19 cellular contexts compared by ENCODE assay signal in genomic region chr6:111900731-111901130, GRCh38. TPM values are rescaled to one million over a fixed set of nuclear protein-coding genes. Genes with fewer than 3 reads are reported as not detected.
DNase-seq lines count a peak whose midpoint lies in the region; ATAC-seq, FAIRE-seq and TF ChIP-seq lines count a peak whose summit lies in the region.
"Had no signal": no experiment of that assay in that cellular context is flagged by ENCODE, and none has a peak within 500 bp of the region (broad histone marks: within the 10 kb centered on the region; RNA-seq: fewer than 3 reads in every experiment).

No MANE protein-coding gene starts in this region.

- no peak overlapping the region for H3K18ac ChIP-seq in IMR-90 (ENCODE audit: low read depth, low read length)
- no peak overlapping the region for H3K18ac ChIP-seq in H1 (ENCODE audit: extremely low read depth, low read length)

- no peak overlapping the region for H2AK9ac ChIP-seq in IMR-90 (replicated peaks; ENCODE audit: low read depth, low read length, poor library complexity)

- H4K5ac ChIP-seq in IMR-90 (ENCODE audit: low read depth, low read length) (no peak overlapping the region), H1 (ENCODE audit: insufficient read length, low read depth, low read length) (no peak overlapping the region)

- FAIRE-seq in H1 (lab: Jason Lieb, UNC) = no peak
- FAIRE-seq: GM12891, GM18507 had no signal

- H3K23ac ChIP-seq in IMR-90 (ENCODE audit: low read depth, low read length) (no peak overlapping the region), H1 (ENCODE audit: insufficient read length) (no peak overlapping the region)

- H3K4ac ChIP-seq in IMR-90 (ENCODE audit: low read depth, low read length) (no peak overlapping the region), H1 (replicated peaks; ENCODE audit: insufficient read length, low read depth, low read length) (no peak overlapping the region)

- no peak overlapping the region for H4K91ac ChIP-seq in IMR-90 (ENCODE audit: insufficient read depth, low read depth, low read length)
- no peak overlapping the region for H4K91ac ChIP-seq in H1 (replicated peaks; ENCODE audit: insufficient read length, low read length)

- no peak for ATAC-seq in IMR-90 (ENCODE audit: low read depth)
- no peak for ATAC-seq in stimulated activated naive CD8-positive, alpha-beta T cell treated with anti-CD3 and anti-CD28 coated beads, Interleukin-15, Interleukin-2, amounts not matched to agents 100 U/mL and 50 U/mL, for 24 hours

- H2BK120ac ChIP-seq in IMR-90 (ENCODE audit: low read depth, low read length) (no peak overlapping the region), H1 (replicated peaks; ENCODE audit: low read depth, low read length) (no peak overlapping the region)

- H3K4me1 ChIP-seq in IMR-90 (ENCODE audit: control insufficient read depth, insufficient read depth, low read length) (no peaks in the 10 kb centered on the region), H1 (replicated peaks in 1 of 4; ENCODE audit: control insufficient read depth in 3 of 4, insufficient read depth in 4 of 4, low read length in 3 of 4) (no peaks in the 10 kb centered on the region)

- no peaks in the 10 kb centered on the region for H3K36me3 ChIP-seq in IMR-90 (ENCODE audit: control insufficient read depth, insufficient read depth, low read length)
- no peaks in the 10 kb centered on the region for H3K36me3 ChIP-seq in H1 (ENCODE audit: control insufficient read depth in 2 of 4, insufficient read depth in 4 of 4, low read length in 3 of 4)

- H3K79me1 ChIP-seq in IMR-90 (ENCODE audit: low read depth in 1 of 2, low read length in 2 of 2) (no peaks in the 10 kb centered on the region), H1 (ENCODE audit: low read depth, low read length) (no peaks in the 10 kb centered on the region)

- POLR2A ChIA-PET in IMR-90 (lab: Charles Lee; ENCODE audit: unreplicated experiment) (no interaction called here), H1 (lab: Charles Lee; ENCODE audit: partially characterized antibody) (no interaction called here)

- H2AFZ ChIP-seq in IMR-90 (replicated peaks; ENCODE audit: low read length, poor library complexity) (peak overlapping the region; percentile 25), H1 (ENCODE audit: low read length) (peak overlapping the region; percentile 7; the same call in 1 of the 2 replicates)

- H4K20me1 ChIP-seq in IMR-90 (ENCODE audit: insufficient read depth, low read length) (no peaks in the 10 kb centered on the region), H1 (replicated peaks in 1 of 2; ENCODE audit: control insufficient read depth in 1 of 2, insufficient read depth in 2 of 2, low read length in 2 of 2) (no peaks in the 10 kb centered on the region)

- no peak overlapping the region for H2AK5ac ChIP-seq in IMR-90 (ENCODE audit: low read depth, low read length)
- H2AK5ac ChIP-seq in H1 (ENCODE audit: low read depth, low read length) = no peak overlapping the region

- no peaks in the 10 kb centered on the region for H3K23me2 ChIP-seq in H1 (ENCODE audit: low read depth, low read length)

- H3K79me2 ChIP-seq in H1 (ENCODE audit: control insufficient read depth in 1 of 2, insufficient read depth in 2 of 2, low read length in 2 of 2) = no peaks in the 10 kb centered on the region

- no peak overlapping the region for H3K27ac ChIP-seq in IMR-90 (ENCODE audit: insufficient read depth, low read length)
- no peak overlapping the region for H3K27ac ChIP-seq in H1 (ENCODE audit: low read depth, low read length)

- no peak for TF ChIP-seq EP300 in H1 (IDR thresholded peaks at IDR 0.05; ENCODE audit: borderline replicate concordance in 1 of 2, low read depth in 2 of 2, low read length in 2 of 2)

- no peak overlapping the region for H3K4me3 ChIP-seq in IMR-90 (ENCODE audit: insufficient read depth, low read depth, low read length)
- no peak overlapping the region for H3K4me3 ChIP-seq in H1 (ENCODE audit: extremely low read depth in 1 of 4, insufficient read depth in 2 of 4, low read depth in 3 of 4, low read length in 4 of 4)

- H3K4me2 ChIP-seq in IMR-90 (ENCODE audit: low read depth, low read length) (no peak overlapping the region), H1 (ENCODE audit: insufficient read depth in 1 of 2, low read depth in 2 of 2, low read length in 2 of 2) (no peak overlapping the region)

- H3K14ac ChIP-seq in IMR-90 (replicated peaks; ENCODE audit: low read depth, low read length) (no peak overlapping the region), H1 (ENCODE audit: insufficient read length) (no peak overlapping the region)

- H3K9me1 ChIP-seq in IMR-90 (ENCODE audit: insufficient read depth, low read length) = no peaks in the 10 kb centered on the region

- H3K27me3 ChIP-seq in IMR-90 (ENCODE audit: control insufficient read depth, insufficient read depth, low read length) (peaks cover 2% of the 10 kb centered on the region), H1 (replicated peaks in 1 of 4; ENCODE audit: control insufficient read depth in 3 of 4, extremely low read depth in 1 of 4, insufficient read depth in 3 of 4, low read length in 3 of 4) (no peaks in the 10 kb centered on the region)

- H2BK15ac ChIP-seq in IMR-90 (ENCODE audit: low read depth, low read length) (no peak overlapping the region), H1 (ENCODE audit: low read length) (no peak overlapping the region)

- H4K8ac ChIP-seq in IMR-90 (ENCODE audit: low read depth in 2 of 2, low read length in 2 of 2) = no peak overlapping the region
- H4K8ac ChIP-seq in H1 (ENCODE audit: extremely low read depth, insufficient read depth, low read length) = no peak overlapping the region

- DNase-seq in IMR-90 = no peak
- peak; percentile 21 for DNase-seq in NCI-H146 treated with DMSO at 0.1 percent for 48 hours (lab: John Stamatoyannopoulos, UW; ENCODE audit: unreplicated experiment)
- DNase-seq in H1 (ENCODE audit: low read depth in 1 of 2, low spot score in 2 of 2) = no peak
- no peak for DNase-seq in activated CD4-positive, alpha-beta T cell treated with anti-CD3 and anti-CD28 coated beads, Interleukin-2, amount 50 U/mL, for 1 hour
- DNase-seq in stimulated activated naive CD8-positive, alpha-beta T cell treated with anti-CD3 and anti-CD28 coated beads, Interleukin-15, Interleukin-2, amounts not matched to agents 100 U/mL and 50 U/mL, for 24 hours = no peak
- no peak for DNase-seq in hypothalamus (lab: John Stamatoyannopoulos, UW)
- DNase-seq: C1 segment of cervical spinal cord; Calu3; CD4-positive, alpha-beta memory T cell; COR-L47; DMS53; DMS79 treated with DMSO at 0.1 percent for 48 hours; GF-D8; GOT3; H7; HCEC 1CT had no signal

- no peak overlapping the region for H2BK12ac ChIP-seq in H1 (ENCODE audit: low read depth, low read length)

- no peak for TF ChIP-seq CTCF in IMR-90 (conservative IDR thresholded peaks at IDR 0.05; ENCODE audit: low read depth, low read length)
- no peak for TF ChIP-seq CTCF in H1 (IDR thresholded peaks at IDR 0.05; ENCODE audit: control extremely low read depth in 1 of 3, insufficient read depth in 1 of 3, low read depth in 1 of 3, low read length in 3 of 3)

- H2BK5ac ChIP-seq in IMR-90 (ENCODE audit: low read depth, low read length, poor library complexity, severe bottlenecking) = no peak overlapping the region
- H2BK5ac ChIP-seq in H1 (ENCODE audit: low read depth, low read length) = no peak overlapping the region

- H3K9me3 ChIP-seq in IMR-90 (ENCODE audit: control insufficient read depth, insufficient read depth, low read length) (no peaks in the 10 kb centered on the region), H1 (ENCODE audit: insufficient read depth in 2 of 2, low read depth in 1 of 2, low read length in 1 of 2) (no peaks in the 10 kb centered on the region)

- H3K9ac ChIP-seq in IMR-90 (ENCODE audit: low read depth, low read length) (no peak overlapping the region), H1 (replicated peaks in 1 of 4; ENCODE audit: extremely low read depth in 1 of 4, low read depth in 3 of 4, low read length in 3 of 4) (no peak overlapping the region)

- TF ChIP-seq POLR2A in IMR-90 (IDR thresholded peaks at IDR 0.05; ENCODE audit: low read depth, low read length) (no peak), H1 (IDR thresholded peaks at IDR 0.05; ENCODE audit: control extremely low read depth in 1 of 2, low read depth in 2 of 2, low read length in 2 of 2) (no peak)

- BruUV-seq in IMR-90 (replicated peaks; lab: Mats Ljungman, UMichigan) = no TSS peak

- intact Hi-C loops in IMR-90 (cut with micrococcal nuclease) = no loop called here

- H2BK20ac ChIP-seq in IMR-90 (ENCODE audit: low read depth, low read length) (no peak overlapping the region), H1 (ENCODE audit: low read length) (no peak overlapping the region)

- dilution Hi-C loops in IMR-90 (cut with HindIII; ENCODE audit: low sequenced_read_pairs, unreplicated experiment) = no loop called here

- H3K56ac ChIP-seq in IMR-90 (ENCODE audit: extremely low read depth, insufficient read depth, low read length) (no peak overlapping the region), H1 (replicated peaks; ENCODE audit: insufficient read length, low read depth, low read length) (no peak overlapping the region)

- 90% methylated on average over 2 of the region's 5 CpGs; no CpG with 5 or more reads in 1 of the 2 experiments for WGBS in IMR-90 (ENCODE audit: extremely low coverage in 2 of 2, insufficient read length in 1 of 2), 2 experiments
- WGBS in H1 (ENCODE audit: extremely low coverage in 1 of 2, insufficient coverage in 1 of 2, insufficient read length in 1 of 2, insufficient replicate concordance in 2 of 2, low coverage in 1 of 2, low lambda C conversion rate in 2 of 2, missing lambda C conversion rate in 1 of 2), 2 experiments = 89% methylated on average over 5 of the region's 5 CpGs; no CpG with 5 or more reads in 1 of the 2 experiments

- in situ Hi-C loops in IMR-90 (cut with MboI; ENCODE audit: low sequenced_read_pairs) = no loop called here

- CTCF ChIA-PET in IMR-90 (lab: Yijun Ruan, JAX) = no interaction called here
- CTCF ChIA-PET in H1 (lab: Charles Lee; ENCODE audit: partially characterized antibody) = no interaction called here

- TF ChIP-seq RAD21 in IMR-90 (IDR thresholded peaks at IDR 0.05; ENCODE audit: low read length) = no peak
- TF ChIP-seq RAD21 in H1 (IDR thresholded peaks at IDR 0.05 in 1 of 2, conservative IDR thresholded peaks at IDR 0.05 in 1 of 2; ENCODE audit: low read depth in 2 of 2, low read length in 2 of 2) = no peak

RNA-seq across cellular contexts. Expression of gene FYN, which starts 27.5 kb away (rescaled TPM):
- 36.4 and 41.1 TPM in 2 replicates for total RNA-seq in IMR-90 (2012; rRNA removed)
- polyA plus RNA-seq in IMR-90 (2012; rRNA removed) = 30.8 and 35.1 TPM in 2 replicates
- 41.7 and 98.8 TPM in 2 replicates for polyA plus RNA-seq in IMR-90 (2012; cell fraction: cytosol; rRNA removed)
- polyA plus RNA-seq in IMR-90 (2012; cell fraction: nucleus; rRNA removed; ENCODE audit: low replicate concordance) = 36.3 and 72.0 TPM in 2 replicates
- 92.5 and 97.2 TPM in 2 replicates for total RNA-seq in H1 (2021; fragmentation: NEBNext Ultra II Directional; extraction: Animal tissue kit (Norgen Biotek cat#: 25700))
- polyA plus RNA-seq in H1 (2011; rRNA removed) = 46.8 and 79.6 TPM in 2 replicates
- polyA plus RNA-seq in H1 (2011; cell fraction: cytosol; rRNA removed) = 69.4 TPM
- 110 TPM for polyA plus RNA-seq in H1 (2011; cell fraction: nucleus; rRNA removed)
- polyA plus RNA-seq in H1 (2012, experiment 1 of 2) = 87.4 to 117 TPM (median 95.3 TPM) in 4 replicates
- polyA plus RNA-seq in H1 (2012, experiment 2 of 2) = 21.2 TPM
- 59.2 TPM for polyA plus RNA-seq in H1 (2013, experiment 1 of 2)
- 58.6 TPM for polyA plus RNA-seq in H1 (2013, experiment 2 of 2)
- polyA minus RNA-seq in H1 (2011; rRNA and poly(A)+ RNA removed) = 74.0 and 105 TPM in 2 replicates
- 39.4 TPM for polyA minus RNA-seq in H1 (2011; cell fraction: cytosol; rRNA and poly(A)+ RNA removed)
- polyA minus RNA-seq in H1 (2011; cell fraction: nucleus; rRNA and poly(A)+ RNA removed) = 81.6 TPM
- total RNA-seq: G401 had no signal
